Comparison of ENCODE assay signal across 13 cellular contexts in the genomic region with DNA sequence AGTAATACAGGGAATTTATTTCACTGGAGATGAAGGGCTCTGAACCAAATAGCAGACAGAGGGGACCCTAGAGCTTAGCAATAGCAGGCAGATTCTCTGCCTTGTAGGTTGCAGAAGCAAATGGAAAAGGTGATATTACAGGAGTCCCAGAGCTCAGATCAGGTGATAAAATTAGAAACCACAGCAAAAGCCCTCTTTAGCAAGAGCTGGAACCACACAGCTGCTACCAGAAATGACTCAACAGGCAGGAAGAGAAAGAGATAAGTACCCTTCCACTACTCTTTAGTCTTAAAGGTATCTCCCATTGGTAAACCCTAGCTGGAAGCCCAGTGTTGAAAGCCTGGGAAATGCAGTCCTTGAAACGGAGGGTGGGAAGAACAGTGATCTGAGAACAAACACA.
DNase-seq lines count a peak whose midpoint lies in the region; ATAC-seq and TF ChIP-seq lines count a peak whose summit lies in the region.
"Had no signal": no experiment of that assay in that cellular context is flagged by ENCODE, and none has a peak within 500 bp of the region (broad histone marks: within the 10 kb centered on the region; RNA-seq: fewer than 3 reads in every experiment).

No MANE protein-coding gene starts in this region.

- H3K23ac ChIP-seq in mesenchymal stem cell (ENCODE audit: low read length in 2 of 2) = no peak overlapping the region

- H2BK12ac ChIP-seq in mesenchymal stem cell (ENCODE audit: low read length in 2 of 2) = no peak overlapping the region

- no peaks in the 10 kb centered on the region for H3K4me1 ChIP-seq in mesenchymal stem cell (ENCODE audit: control insufficient read depth, insufficient read depth, low read depth, low read length)

- no peaks in the 10 kb centered on the region for H3K79me1 ChIP-seq in mesenchymal stem cell (replicated peaks; ENCODE audit: low read length, poor library complexity, severe bottlenecking)

- H3K27ac Mint-ChIP-seq in activated CD8-positive, alpha-beta T cell treated with anti-CD3 and anti-CD28 coated beads for 36 hours = no peak overlapping the region
- H3K27ac Mint-ChIP-seq in activated CD8-positive, alpha-beta T cell treated with anti-CD3 and anti-CD28 coated beads, Interleukin-2, amount 10 ng/mL, durations not matched to agents 7 days and 5 days = no peak overlapping the region
- H3K27ac Mint-ChIP-seq: memory B cell had no signal

- H2BK15ac ChIP-seq in mesenchymal stem cell (ENCODE audit: low read depth, poor library complexity, severe bottlenecking) = no peak overlapping the region

- DNase-seq in activated CD8-positive, alpha-beta T cell treated with anti-CD3 and anti-CD28 coated beads for 36 hours = peak; percentile 5
- DNase-seq in activated CD8-positive, alpha-beta T cell treated with anti-CD3 and anti-CD28 coated beads, Interleukin-2, amount 10 ng/mL, durations not matched to agents 7 days and 5 days = no peak
- peak; percentile 67 for DNase-seq in H4 (ENCODE audit: low spot score)
- peak; percentile 74 for DNase-seq in mesenchymal stem cell
- no peak for DNase-seq in retina
- DNase-seq in NCI-H1436 treated with DMSO at 0.1 percent for 48 hours (lab: John Stamatoyannopoulos, UW) = no peak
- no peak for DNase-seq in KBM-7
- DNase-seq: activated CD4-positive, alpha-beta T cell treated with anti-CD3 and anti-CD28 coated beads, Interleukin-2, amount 50 U/mL, for 1 hour; effector CD4-positive, alpha-beta T cell; NCI-H774; stimulated activated CD4-positive, alpha-beta T cell treated with anti-CD3 and anti-CD28 coated beads, Interleukin-2, amount 100 ng/mL, for 48 hours had no signal

- H3K27ac ChIP-seq in mesenchymal stem cell (ENCODE audit: low read length, poor library complexity, severe bottlenecking) = no peak overlapping the region

- no CpG with 5 or more reads among the region's 1 CpG for WGBS in mesenchymal stem cell

- H3K4me1 Mint-ChIP-seq in activated CD8-positive, alpha-beta T cell treated with anti-CD3 and anti-CD28 coated beads for 36 hours (ENCODE audit: low read depth) = no peaks in the 10 kb centered on the region
- H3K4me1 Mint-ChIP-seq in activated CD8-positive, alpha-beta T cell treated with anti-CD3 and anti-CD28 coated beads, Interleukin-2, amount 10 ng/mL, durations not matched to agents 7 days and 5 days (ENCODE audit: low read depth) = peaks cover 4% of the 10 kb centered on the region
- H3K4me1 Mint-ChIP-seq: memory B cell had no signal

- no peak overlapping the region for H3K18ac ChIP-seq in mesenchymal stem cell (ENCODE audit: low read depth in 1 of 2, low read length in 2 of 2)

- no peak overlapping the region for H2AK5ac ChIP-seq in mesenchymal stem cell (ENCODE audit: low read length, severe bottlenecking)

- no peak overlapping the region for H4K8ac ChIP-seq in mesenchymal stem cell (ENCODE audit: low read length)

- H3K4ac ChIP-seq in mesenchymal stem cell (ENCODE audit: low read depth in 1 of 2, low read length in 2 of 2) = no peak overlapping the region

- no peaks in the 10 kb centered on the region for H3K36me3 Mint-ChIP-seq in activated CD8-positive, alpha-beta T cell treated with anti-CD3 and anti-CD28 coated beads for 36 hours (ENCODE audit: low read depth)
- H3K36me3 Mint-ChIP-seq in activated CD8-positive, alpha-beta T cell treated with anti-CD3 and anti-CD28 coated beads, Interleukin-2, amount 10 ng/mL, durations not matched to agents 7 days and 5 days (ENCODE audit: low read depth) = no peaks in the 10 kb centered on the region
- H3K36me3 Mint-ChIP-seq: memory B cell had no signal

- no peak overlapping the region for H3K4me3 ChIP-seq in mesenchymal stem cell (ENCODE audit: insufficient read depth in 1 of 2, low read depth in 1 of 2, low read length in 2 of 2)

- CTCF ChIA-PET in activated CD8-positive, alpha-beta T cell treated with anti-CD3 and anti-CD28 coated beads for 36 hours (lab: Charles Lee) = no interaction called here
- CTCF ChIA-PET in activated CD8-positive, alpha-beta T cell treated with anti-CD3 and anti-CD28 coated beads, Interleukin-2, amount 10 ng/mL, durations not matched to agents 7 days and 5 days (lab: Charles Lee) = no interaction called here

- H3K4me3 Mint-ChIP-seq in activated CD8-positive, alpha-beta T cell treated with anti-CD3 and anti-CD28 coated beads for 36 hours = no peak overlapping the region
- no peak overlapping the region for H3K4me3 Mint-ChIP-seq in activated CD8-positive, alpha-beta T cell treated with anti-CD3 and anti-CD28 coated beads, Interleukin-2, amount 10 ng/mL, durations not matched to agents 7 days and 5 days
- H3K4me3 Mint-ChIP-seq: memory B cell had no signal

- no peaks in the 10 kb centered on the region for H3K9me3 ChIP-seq in mesenchymal stem cell (ENCODE audit: control insufficient read depth, low read length)

- peaks cover 2% of the 10 kb centered on the region for H3K9me3 Mint-ChIP-seq in activated CD8-positive, alpha-beta T cell treated with anti-CD3 and anti-CD28 coated beads for 36 hours
- H3K9me3 Mint-ChIP-seq in activated CD8-positive, alpha-beta T cell treated with anti-CD3 and anti-CD28 coated beads, Interleukin-2, amount 10 ng/mL, durations not matched to agents 7 days and 5 days (ENCODE audit: insufficient read depth) = no peaks in the 10 kb centered on the region

- H2AFZ ChIP-seq in mesenchymal stem cell (ENCODE audit: low read depth, low read length) = no peak overlapping the region

- in situ Hi-C loops in KBM-7 (cut with MboI; ENCODE audit: low pct_unique_long_range_greater_than_20kb, low sequenced_read_pairs) = no loop called here

- H3K14ac ChIP-seq in mesenchymal stem cell (ENCODE audit: low read length in 2 of 2) = no peak overlapping the region

- ATAC-seq in activated CD8-positive, alpha-beta T cell treated with anti-CD3 and anti-CD28 coated beads for 36 hours = peak; percentile 47
- no peak for ATAC-seq in activated CD8-positive, alpha-beta T cell treated with anti-CD3 and anti-CD28 coated beads, Interleukin-2, amount 10 ng/mL, durations not matched to agents 7 days and 5 days
- peak; percentile 95 for ATAC-seq in HG03575 (IDR thresholded peaks at IDR 0.05; ENCODE audit: extremely low read depth, insufficient number of reproducible peaks, low FRiP score, unreplicated experiment)

- no peaks in the 10 kb centered on the region for H3K36me3 ChIP-seq in mesenchymal stem cell (ENCODE audit: control insufficient read depth in 1 of 2, insufficient read depth in 2 of 2, low read depth in 1 of 2, low read length in 2 of 2)

- no peaks in the 10 kb centered on the region for H3K27me3 Mint-ChIP-seq in activated CD8-positive, alpha-beta T cell treated with anti-CD3 and anti-CD28 coated beads for 36 hours
- no peaks in the 10 kb centered on the region for H3K27me3 Mint-ChIP-seq in activated CD8-positive, alpha-beta T cell treated with anti-CD3 and anti-CD28 coated beads, Interleukin-2, amount 10 ng/mL, durations not matched to agents 7 days and 5 days (ENCODE audit: low read depth)
- H3K27me3 Mint-ChIP-seq: memory B cell had no signal

- no peak overlapping the region for H4K91ac ChIP-seq in mesenchymal stem cell (ENCODE audit: low read length)

- POLR2A ChIA-PET in activated CD8-positive, alpha-beta T cell treated with anti-CD3 and anti-CD28 coated beads for 36 hours (lab: Charles Lee) = no interaction called here
- POLR2A ChIA-PET in activated CD8-positive, alpha-beta T cell treated with anti-CD3 and anti-CD28 coated beads, Interleukin-2, amount 10 ng/mL, durations not matched to agents 7 days and 5 days (lab: Charles Lee) = no interaction called here

- H2BK120ac ChIP-seq in mesenchymal stem cell (ENCODE audit: low read depth, low read length) = no peak overlapping the region

- TF ChIP-seq CTCF in activated CD8-positive, alpha-beta T cell treated with anti-CD3 and anti-CD28 coated beads for 36 hours (IDR thresholded peaks at IDR 0.05) = no peak

- intact Hi-C loops in activated CD8-positive, alpha-beta T cell treated with anti-CD3 and anti-CD28 coated beads for 36 hours (cut with micrococcal nuclease) = no loop called here

- H3K27me3 ChIP-seq in mesenchymal stem cell (ENCODE audit: control insufficient read depth in 1 of 2, insufficient read depth in 1 of 2, low read length in 2 of 2) = no peaks in the 10 kb centered on the region

- no peak overlapping the region for H2BK5ac ChIP-seq in mesenchymal stem cell (ENCODE audit: low read depth, low read length, poor library complexity, severe bottlenecking)

- H3K9ac ChIP-seq in mesenchymal stem cell (ENCODE audit: low read length) = no peak overlapping the region

- no peak overlapping the region for H3K4me2 ChIP-seq in mesenchymal stem cell (ENCODE audit: low read length, poor library complexity, severe bottlenecking)

Comparison
In these comparisons a context has a peak if more than half of its experiments do, and no peak if none do; other contexts are left out.
1. DNase-seq: peak in activated CD8-positive, alpha-beta T cell treated with anti-CD3 and anti-CD28 coated beads for 36 hours (single experiment), H4 (single experiment) and mesenchymal stem cell (single experiment); none in activated CD8-positive, alpha-beta T cell treated with anti-CD3 and anti-CD28 coated beads, Interleukin-2, amount 10 ng/mL, durations not matched to agents 7 days and 5 days (single experiment), retina (single experiment), NCI-H1436 treated with DMSO at 0.1 percent for 48 hours (single experiment) and KBM-7 (single experiment).